19 cellular contexts compared by ENCODE assay signal in genomic region chr2:100136310-100136709, GRCh38. TPM values are rescaled to one million over a fixed set of nuclear protein-coding genes. Genes with fewer than 3 reads are reported as not detected.
DNase-seq lines count a peak whose midpoint lies in the region; ATAC-seq, FAIRE-seq and TF ChIP-seq lines count a peak whose summit lies in the region.
"Had no signal": no experiment of that assay in that cellular context is flagged by ENCODE, and none has a peak within 500 bp of the region (broad histone marks: within the 10 kb centered on the region; RNA-seq: fewer than 3 reads in every experiment).

No MANE protein-coding gene starts in this region.

- POLR2A ChIA-PET in GM12878 (lab: Charles Lee): no interaction called here

- no peak overlapping the region for H3K27ac ChIP-seq in GM12878 (ENCODE audit: control insufficient read depth, insufficient read depth)
- H3K27ac ChIP-seq: thoracic aorta had no signal

- peak; percentile 57 for ATAC-seq in HG03354 (IDR thresholded peaks at IDR 0.05; ENCODE audit: poor library complexity, severe bottlenecking, unreplicated experiment)
- ATAC-seq in GM12878: peak; percentile 52
- ATAC-seq in GM21381 (IDR thresholded peaks at IDR 0.05; ENCODE audit: unreplicated experiment): no peak
- no peak for ATAC-seq in GM21619 (IDR thresholded peaks at IDR 0.05; ENCODE audit: unreplicated experiment)
- ATAC-seq: mucosa of descending colon, right cardiac atrium had no signal

- TF ChIP-seq CTCF in GM12878 (IDR thresholded peaks at IDR 0.05 in 2 of 3, conservative IDR thresholded peaks at IDR 0.05 in 1 of 3; ENCODE audit: control insufficient read depth in 2 of 3, extremely low read depth in 1 of 3, insufficient read depth in 1 of 3, low read depth in 3 of 3, low read length in 3 of 3): no peak

- no peak overlapping the region for H2AFZ ChIP-seq in GM12878 (ENCODE audit: control insufficient read depth, low read depth, low read length)

- DNase-seq in SIG-M5 treated with dmso at 0.1 percent for 504 hours (lab: John Stamatoyannopoulos, UW; ENCODE audit: unreplicated experiment) (peak; percentile 12), SIG-M5 (lab: John Stamatoyannopoulos, UW) (no peak), GM18507 (ENCODE audit: extremely low spot score, insufficient read length, low read depth) (no peak), GM12878 (ENCODE audit: low read depth, low spot score) (peak; percentile 16), hepatic stellate cell (ENCODE audit: low spot score) (no peak)
- DNase-seq: 8988T; activated CD4-positive, alpha-beta T cell treated with anti-CD3 and anti-CD28 coated beads for 1 hour; amniotic stem cell; CD4-positive, CD25-positive, alpha-beta regulatory T cell; DMS79; mucosa of descending colon; NCI-H2081; NCI-H526 treated with DMSO at 0.1 percent for 48 hours; nucleus accumbens had no signal

- intact Hi-C loops in GM12878 (cut with micrococcal nuclease; ENCODE audit: unreplicated experiment): loop anchor here (2.0 kb wide), 1 partner anchor 20 kb away; no protein-coding TSS in a partner anchor

- no peak overlapping the region for H3K4me3 ChIP-seq in GM12878
- H3K4me3 ChIP-seq: mucosa of descending colon, thoracic aorta had no signal

- peak in 1 of 2 experiments; percentile 58; a peak in 2 of 4 replicates for TF ChIP-seq EP300 in GM12878 (IDR thresholded peaks at IDR 0.05; ENCODE audit: borderline replicate concordance in 1 of 2, control insufficient read depth in 1 of 2, low read depth in 2 of 2, low read length in 2 of 2)

- RAD21 ChIA-PET in GM12878 (lab: Charles Lee; ENCODE audit: unreplicated experiment): no interaction called here

- in situ Hi-C loops in GM12878 (cut with MboI): no loop called here

- peaks cover 0 to 3% of the 10 kb centered on the region in 2 experiments; a peak in 1 of 4 replicates for H3K27me3 ChIP-seq in GM12878 (replicated peaks in 1 of 2; ENCODE audit: control insufficient read depth in 2 of 2, insufficient read depth in 2 of 2, low read length in 1 of 2)

- H3K9me3 ChIP-seq in GM12878 (replicated peaks; ENCODE audit: control insufficient read depth, insufficient read depth, low read length): peaks cover 3% of the 10 kb centered on the region; the same call in 2 of the 3 replicates
- H3K9me3 ChIP-seq: mucosa of descending colon, thoracic aorta had no signal

- no peak for TF ChIP-seq RAD21 in GM12878 (IDR thresholded peaks at IDR 0.05; ENCODE audit: insufficient read depth, low read depth, low read length)

- FAIRE-seq in GM18507 (lab: Jason Lieb, UNC): peak; percentile 53
- FAIRE-seq in GM12878 (lab: Jason Lieb, UNC): no peak

- H3K4me1 ChIP-seq in GM12878 (ENCODE audit: control insufficient read depth, insufficient read depth, low read length): peaks cover 20% of the 10 kb centered on the region

- no peak for TF ChIP-seq POLR2A in GM12878 (IDR thresholded peaks at IDR 0.05; ENCODE audit: low read depth, low read length)

- peaks cover 6% of the 10 kb centered on the region; the same call in 1 of the 2 replicates for H4K20me1 ChIP-seq in GM12878 (ENCODE audit: control insufficient read depth, insufficient read depth)

- H3K36me3 ChIP-seq in GM12878 (ENCODE audit: control insufficient read depth in 2 of 2, insufficient read depth in 2 of 2, low read length in 1 of 2): no peaks in the 10 kb centered on the region
- H3K36me3 ChIP-seq: thoracic aorta had no signal

- 3% methylated on average over 4 of the region's 4 CpGs for WGBS in GM12878 (ENCODE audit: insufficient coverage, insufficient replicate concordance, low lambda C conversion rate, missing lambda C conversion rate)

- SMC1A ChIA-PET in GM12878 (lab: Charles Lee; ENCODE audit: uncharacterized antibody, unreplicated experiment): no interaction called here

- BruUV-seq in GM12878 (replicated peaks; lab: Mats Ljungman, UMichigan): no TSS peak

- CTCF ChIA-PET in GM12878 (lab: Yijun Ruan, JAX): no interaction called here

- H3K4me2 ChIP-seq in GM12878 (ENCODE audit: control insufficient read depth, insufficient read depth): no peak overlapping the region

- H3K79me2 ChIP-seq in GM12878 (ENCODE audit: control insufficient read depth, insufficient read depth, low read length): no peaks in the 10 kb centered on the region; the same call in none of the 2 replicates

- no peak overlapping the region for H3K9ac ChIP-seq in GM12878 (ENCODE audit: control insufficient read depth, insufficient read depth, low read length)

TF ChIP-seq in GM12878, 131 proteins besides CTCF, POLR2A, EP300 and RAD21 (continues in another document):
- no peak for TF ChIP-seq SUPT20H (IDR thresholded peaks at IDR 0.05; ENCODE audit: borderline replicate concordance, control insufficient read depth, low read depth, low read length)
- peak; percentile 88 for TF ChIP-seq IKZF2 (IDR thresholded peaks at IDR 0.05)
- TF ChIP-seq NFIC (IDR thresholded peaks at IDR 0.05; ENCODE audit: low read depth, low read length): peak; percentile 98
- TF ChIP-seq, protein P1, sequence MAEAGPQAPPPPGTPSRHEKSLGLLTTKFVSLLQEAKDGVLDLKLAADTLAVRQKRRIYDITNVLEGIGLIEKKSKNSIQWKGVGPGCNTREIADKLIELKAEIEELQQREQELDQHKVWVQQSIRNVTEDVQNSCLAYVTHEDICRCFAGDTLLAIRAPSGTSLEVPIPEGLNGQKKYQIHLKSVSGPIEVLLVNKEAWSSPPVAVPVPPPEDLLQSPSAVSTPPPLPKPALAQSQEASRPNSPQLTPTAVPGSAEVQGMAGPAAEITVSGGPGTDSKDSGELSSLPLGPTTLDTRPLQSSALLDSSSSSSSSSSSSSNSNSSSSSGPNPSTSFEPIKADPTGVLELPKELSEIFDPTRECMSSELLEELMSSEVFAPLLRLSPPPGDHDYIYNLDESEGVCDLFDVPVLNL (IDR thresholded peaks at IDR 0.05; ENCODE audit: low read depth, low read length): no peak
- TF ChIP-seq POLR2AphosphoS5 (IDR thresholded peaks at IDR 0.05; ENCODE audit: low read length): no peak
- TF ChIP-seq ZNF592 (IDR thresholded peaks at IDR 0.05): no peak
- TF ChIP-seq SMARCA5 (IDR thresholded peaks at IDR 0.05): no peak
- peak; percentile 84; the same call in 1 of the 2 replicates for TF ChIP-seq PAX5 (IDR thresholded peaks at IDR 0.05; ENCODE audit: borderline replicate concordance, low read depth, low read length)

RNA-seq across cellular contexts. Expression of gene AFF3, which starts 6.1 kb away (rescaled TPM):
- 1.3 and 2.4 TPM in 2 replicates for total RNA-seq in GM12878 (2013; cell fraction: nucleolus; rRNA removed)
- total RNA-seq in GM12878 (2014; rRNA removed) (2.7 and 3.6 TPM in 2 replicates), GM12878 (2014; rRNA removed; fragmentation: Illumina TruSeq; extraction: Trizol) (4.3 and 5.3 TPM in 2 replicates), GM12878 (2021) (4.1 and 4.3 TPM in 2 replicates)
- 1.4 TPM for polyA plus RNA-seq in GM12878 (2011; ENCODE audit: low read depth)
- polyA plus RNA-seq in GM12878 (2011; rRNA removed) (0.69 and 0.89 TPM in 2 replicates), GM12878 (2014; fragmentation: Illumina TruSeq; extraction: Trizol) (3.4 and 5.5 TPM in 2 replicates), GM12878 (2014; fragmentation: Nextera tagmentation; extraction: Ambion mirVana) (under 1 TPM; 0.26 to 0.31 TPM), GM12878 (2014; rRNA removed) (3.0 and 3.4 TPM in 2 replicates), GM12878 (2016; fragmentation: Nextera tagmentation; extraction: Ambion mirVana) (1 to 10 TPM; 2.1 to 2.7 TPM)
- polyA plus RNA-seq in GM12878 (2011; cell fraction: cytosol; rRNA removed): 0.66 and 0.92 TPM in 2 replicates
- 0.85 and 2.6 TPM in 2 replicates for polyA plus RNA-seq in GM12878 (2011; cell fraction: nucleus; rRNA removed)
- polyA plus RNA-seq in GM12878 (2012): 1.4 and 2.1 TPM in 2 replicates
- polyA minus RNA-seq in GM12878 (2011; rRNA and poly(A)+ RNA removed): 2.8 and 4.9 TPM in 2 replicates
- polyA minus RNA-seq in GM12878 (2011; cell fraction: cytosol; rRNA and poly(A)+ RNA removed): 0.94 and 1.1 TPM in 2 replicates
- 2.1 and 10.0 TPM in 2 replicates for polyA minus RNA-seq in GM12878 (2011; cell fraction: nucleus; rRNA and poly(A)+ RNA removed)

Comparison
In these comparisons a context has a peak if more than half of its experiments do, and no peak if none do; other contexts are left out.
1. DNase-seq: peak in SIG-M5 treated with dmso at 0.1 percent for 504 hours (single experiment) and GM12878 (single experiment); none in SIG-M5 (single experiment), GM18507 (single experiment) and hepatic stellate cell (single experiment).
2. ATAC-seq: peak in HG03354 (single experiment) and GM12878 (single experiment); none in GM21381 (single experiment) and GM21619 (single experiment).